In genomic region chr16:15776572-15776971, GRCh38 we compare ENCODE assay signal across 30 cellular contexts.
"Had no signal": no experiment of that assay in that cellular context is flagged by ENCODE, and none has a peak within 500 bp of the region (broad histone marks: within the 10 kb centered on the region; RNA-seq: fewer than 3 reads in every experiment).

No MANE protein-coding gene starts in this region.

- H3K4me1 ChIP-seq: adrenal gland had no signal

- DNase-seq: activated CD4-positive, alpha-beta T cell treated with anti-CD3 and anti-CD28 coated beads for 1 hour; activated CD4-positive, alpha-beta T cell treated with anti-CD3 and anti-CD28 coated beads, Interleukin-2, amount 10 ng/mL, durations not matched to agents 24 days and 14 days; activated CD4-positive, alpha-beta T cell treated with anti-CD3 and anti-CD28 coated beads, Interleukin-2, amount 50 U/mL, for 48 hours; activated CD4-positive, CD25-positive, alpha-beta regulatory T cell; activated CD8-positive, alpha-beta T cell treated with anti-CD3 and anti-CD28 coated beads, Interleukin-2, amount 10 ng/mL, durations not matched to agents 7 days and 5 days; activated gamma-delta T cell treated with Interleukin-2 at 50 U/mL for 16 hours; activated naive CD4-positive, alpha-beta T cell treated with anti-CD3 and anti-CD28 coated beads for 36 hours; activated T-cell treated with anti-CD3 and anti-CD28 coated beads for 4 hours; activated T-cell treated with anti-CD3 and anti-CD28 coated beads, Interleukin-2, amount 50 U/mL, for 4 hours; MM.1S; MV-4-11; NCI-H1092; NCI-H1436 treated with DMSO at 0.1 percent for 48 hours; NCI-H1694 treated with DMSO at 0.1 percent for 48 hours; NCI-H2029; NCI-H2171; NCI-H510A; NCI-H526; NCI-H748 treated with DMSO at 0.1 percent for 48 hours; NK-92 treated with Interleukin-12 subunit alpha and Interleukin-12 subunit beta, amount 100 ng/mL, for 24 hours; PC-9; T1000; WERI-Rb-1 had no signal

- H3K36me3 ChIP-seq: adrenal gland, WERI-Rb-1 had no signal

- H3K27ac ChIP-seq: adrenal gland, KMS-11, PC-9, RWPE1, WERI-Rb-1 had no signal

- H3K27me3 ChIP-seq: adrenal gland had no signal

- ATAC-seq: activated CD8-positive, alpha-beta T cell treated with anti-CD3 and anti-CD28 coated beads, Interleukin-2, amount 10 ng/mL, durations not matched to agents 7 days and 5 days; activated naive CD4-positive, alpha-beta T cell treated with anti-CD3 and anti-CD28 coated beads, Interleukin-2, amount 50 U/mL, for 72 hours; activated T-cell treated with anti-CD3 and anti-CD28 coated beads, Interleukin-2, amount 50 U/mL, for 4 hours; Right ventricle myocardium inferior had no signal

- H3K9ac ChIP-seq: KMS-11 had no signal

- H3K9me3 ChIP-seq: adrenal gland had no signal

- H3K4me3 ChIP-seq: adrenal gland, PC-9 had no signal

- FAIRE-seq: bronchial epithelial cell, RCC 7860 had no signal
